In the genomic region with DNA sequence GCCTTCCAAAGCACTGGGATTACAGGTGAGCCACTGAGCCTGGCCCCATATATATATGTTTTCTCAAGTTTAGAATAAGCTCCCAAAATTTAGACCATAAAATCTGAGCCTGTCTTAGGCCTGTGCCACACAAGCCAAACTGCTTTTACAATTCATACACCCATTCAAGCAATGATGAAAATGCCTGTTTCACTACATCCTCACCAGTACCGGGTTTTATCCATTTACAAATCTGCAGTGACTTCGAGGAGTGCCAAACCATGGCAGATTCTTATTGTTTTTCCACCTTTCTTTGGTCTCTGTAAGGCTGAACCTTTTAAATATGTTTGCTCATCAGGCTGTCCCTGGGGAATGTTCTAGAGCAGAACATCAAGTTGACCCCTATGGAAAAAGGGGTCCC, we compare ENCODE assay signal across 17 cellular contexts. TPM values are rescaled to one million over a fixed set of nuclear protein-coding genes. Genes with fewer than 3 reads are reported as not detected.
DNase-seq lines count a peak whose midpoint lies in the region; ATAC-seq, FAIRE-seq and TF ChIP-seq lines count a peak whose summit lies in the region.
"Had no signal": no experiment of that assay in that cellular context is flagged by ENCODE, and none has a peak within 500 bp of the region (broad histone marks: within the 10 kb centered on the region; RNA-seq: fewer than 3 reads in every experiment).

No MANE protein-coding gene starts in this region.

- TF ChIP-seq POLR2A in GM12878 (IDR thresholded peaks at IDR 0.05; ENCODE audit: low read depth, low read length) (no peak), gastrocnemius medialis (IDR thresholded peaks at IDR 0.05) (no peak)

- in situ Hi-C loops in GM12878 (cut with MboI) (loop anchor here (25.0 kb wide), 1 partner anchor 1495 kb away; the partner anchor contains the start of gene KLF16), gastrocnemius medialis (cut with MboI; ENCODE audit: low sequenced_read_pairs in 4 of 4) (no loop called here), GM13977 (cut with MboI; ENCODE audit: low pct_unique_long_range_greater_than_20kb, low sequenced_read_pairs, unreplicated experiment) (no loop called here)

- peak overlapping the region in 6 of 7 donors; percentile 60 to 95 (median 77) for H3K4me3 Mint-ChIP-seq in CD8-positive, alpha-beta memory T cell
- H3K4me3 Mint-ChIP-seq in nephron: peak overlapping the region; percentile 73 to 85 (median 81)

- peak overlapping the region in 7 of 8 donors; percentile 75 to 91 (median 80) for H3K27ac Mint-ChIP-seq in CD8-positive, alpha-beta memory T cell
- H3K27ac Mint-ChIP-seq in nephron: peak overlapping the region; percentile 44 to 79 (median 76)

- no peak for DNase-seq in CD8-positive, alpha-beta memory T cell
- DNase-seq in GM12878 (ENCODE audit: low read depth, low spot score) (no peak), gastrocnemius medialis (no peak), GM13977 (ENCODE audit: low spot score) (no peak)
- DNase-seq in stimulated activated CD4-positive, alpha-beta T cell treated with anti-CD3 and anti-CD28 coated beads, Interleukin-2, amount 100 ng/mL, for 48 hours: no peak
- DNase-seq: amniotic stem cell, Calu3, EL, glutamatergic neuron, NCI-H1092 treated with DMSO at 0.1 percent for 48 hours, NCI-H2081 treated with DMSO at 0.1 percent for 48 hours had no signal

- SMC1A ChIA-PET in GM12878 (lab: Charles Lee; ENCODE audit: uncharacterized antibody, unreplicated experiment): interaction anchor here (0.7 to 1.4 kb wide), 3 partner anchors 10 to 78 kb away, joined by 3 to 4 read pairs (median 3); no protein-coding TSS in a partner anchor

- H3K9me3 ChIP-seq in BLaER1 treated with 17β-estradiol and CSF1 and Interleukin-3, amounts not matched to agents 10 nM and 100 nM (replicated peaks in 1 of 11): peaks cover 0 to 9% (median 5%) of the 10 kb centered on the region in 11 experiments; a peak in 10 of 22 replicates
- H3K9me3 ChIP-seq in CD8-positive, alpha-beta memory T cell (ENCODE audit: low read length): no peaks in the 10 kb centered on the region
- no peaks in the 10 kb centered on the region for H3K9me3 ChIP-seq in GM12878 (replicated peaks; ENCODE audit: control insufficient read depth, insufficient read depth, low read length)
- no peaks in the 10 kb centered on the region for H3K9me3 ChIP-seq in gastrocnemius medialis
- H3K9me3 ChIP-seq: neutrophil, thoracic aorta had no signal

- CTCF ChIA-PET in CD8-positive, alpha-beta memory T cell (lab: Charles Lee): no interaction called here
- CTCF ChIA-PET in GM12878 (lab: Yijun Ruan, JAX): interaction anchor here (1.1 to 2.2 kb wide), 2 partner anchors 52 to 73 kb away, joined by 3 to 12 read pairs; no protein-coding TSS in a partner anchor

- no peak overlapping the region for H3K27ac ChIP-seq in BLaER1 treated with 17β-estradiol and CSF1 and Interleukin-3, amounts not matched to agents 10 nM and 100 nM
- no peak overlapping the region for H3K27ac ChIP-seq in CD8-positive, alpha-beta memory T cell (ENCODE audit: low read depth, low read length)
- H3K27ac ChIP-seq in GM12878 (ENCODE audit: control insufficient read depth, insufficient read depth) (no peak overlapping the region), gastrocnemius medialis (peak overlapping the region in 2 of 4 donors; percentile 75 to 79)
- H3K27ac ChIP-seq: KMS-11, neutrophil had no signal

- BruUV-seq in GM12878 (replicated peaks; lab: Mats Ljungman, UMichigan): no TSS peak

- intact Hi-C loops in GM12878 (cut with micrococcal nuclease; ENCODE audit: unreplicated experiment) (no loop called here), gastrocnemius medialis (cut with DNase I; ENCODE audit: low total_unique reads) (no loop called here)

- peaks cover 0 to 8% (median 0%) of the 10 kb centered on the region in 3 donors for H3K36me3 Mint-ChIP-seq in CD8-positive, alpha-beta memory T cell
- H3K36me3 Mint-ChIP-seq in nephron (ENCODE audit: low read depth): no peaks in the 10 kb centered on the region

- peaks cover 17 to 35% (median 20%) of the 10 kb centered on the region in 3 donors for H3K4me1 Mint-ChIP-seq in CD8-positive, alpha-beta memory T cell
- peaks cover 4% of the 10 kb centered on the region for H3K4me1 Mint-ChIP-seq in nephron

- WGBS in GM12878 (ENCODE audit: insufficient coverage, insufficient replicate concordance, low lambda C conversion rate, missing lambda C conversion rate): 35% methylated on average over 2 of the region's 2 CpGs

- H3K27me3 ChIP-seq in BLaER1 treated with 17β-estradiol and CSF1 and Interleukin-3, amounts not matched to agents 10 nM and 100 nM: peaks cover 0 to 15% (median 5%) of the 10 kb centered on the region in 11 experiments; a peak in 9 of 22 replicates
- H3K27me3 ChIP-seq in CD8-positive, alpha-beta memory T cell (ENCODE audit: insufficient read depth, low read length, poor library complexity, severe bottlenecking): no peaks in the 10 kb centered on the region
- H3K27me3 ChIP-seq in GM12878 (replicated peaks in 1 of 2; ENCODE audit: control insufficient read depth in 2 of 2, insufficient read depth in 2 of 2, low read length in 1 of 2) (no peaks in the 10 kb centered on the region), gastrocnemius medialis (no peaks in the 10 kb centered on the region)

- no peak overlapping the region for H3K9ac ChIP-seq in BLaER1 treated with 17β-estradiol and CSF1 and Interleukin-3, amounts not matched to agents 10 nM and 100 nM
- no peak overlapping the region for H3K9ac ChIP-seq in GM12878 (ENCODE audit: control insufficient read depth, insufficient read depth, low read length)
- H3K9ac ChIP-seq: KMS-11 had no signal

- RAD21 ChIA-PET in GM12878 (lab: Charles Lee; ENCODE audit: unreplicated experiment): interaction anchor here (1.0 kb wide), 1 partner anchor 72 kb away, joined by 3 read pairs; no protein-coding TSS in a partner anchor

- peaks cover 0 to 5% (median 4%) of the 10 kb centered on the region in 11 experiments; a peak in 14 of 22 replicates for H4K20me1 ChIP-seq in BLaER1 treated with 17β-estradiol and CSF1 and Interleukin-3, amounts not matched to agents 10 nM and 100 nM
- H4K20me1 ChIP-seq in GM12878 (ENCODE audit: control insufficient read depth, insufficient read depth): no peaks in the 10 kb centered on the region

- peak; percentile 52 for FAIRE-seq in GM12878 (lab: Jason Lieb, UNC)

- no peak for TF ChIP-seq RAD21 in GM12878 (IDR thresholded peaks at IDR 0.05; ENCODE audit: insufficient read depth, low read depth, low read length)

- POLR2A ChIA-PET in CD8-positive, alpha-beta memory T cell (lab: Charles Lee): no interaction called here
- POLR2A ChIA-PET in GM12878 (lab: Charles Lee): no interaction called here

- peak overlapping the region in 6 of 11 experiments; percentile 3 to 100 (median 64); a peak in 8 of 22 replicates for H3K4me2 ChIP-seq in BLaER1 treated with 17β-estradiol and CSF1 and Interleukin-3, amounts not matched to agents 10 nM and 100 nM
- H3K4me2 ChIP-seq in GM12878 (ENCODE audit: control insufficient read depth, insufficient read depth): no peak overlapping the region
- H3K4me2 ChIP-seq: KMS-11 had no signal

- ATAC-seq in GM12878: no peak
- no peak for ATAC-seq in gastrocnemius medialis

- H3K36me3 ChIP-seq in BLaER1 treated with 17β-estradiol and CSF1 and Interleukin-3, amounts not matched to agents 10 nM and 100 nM: no peaks in the 10 kb centered on the region
- H3K36me3 ChIP-seq in CD8-positive, alpha-beta memory T cell (ENCODE audit: insufficient read depth, low read length): no peaks in the 10 kb centered on the region
- H3K36me3 ChIP-seq in GM12878 (ENCODE audit: control insufficient read depth in 2 of 2, insufficient read depth in 2 of 2, low read length in 1 of 2): no peaks in the 10 kb centered on the region
- no peaks in the 10 kb centered on the region for H3K36me3 ChIP-seq in gastrocnemius medialis
- H3K36me3 ChIP-seq: neutrophil, thoracic aorta had no signal

- H3K4me1 ChIP-seq in BLaER1 treated with 17β-estradiol and CSF1 and Interleukin-3, amounts not matched to agents 10 nM and 100 nM: peaks cover 22 to 33% (median 24%) of the 10 kb centered on the region in 10 experiments
- H3K4me1 ChIP-seq in CD8-positive, alpha-beta memory T cell (ENCODE audit: insufficient read depth, low read length): peaks cover 18% of the 10 kb centered on the region
- H3K4me1 ChIP-seq in GM12878 (ENCODE audit: control insufficient read depth, insufficient read depth, low read length) (peaks cover 15% of the 10 kb centered on the region), gastrocnemius medialis (peaks cover 6 to 7% of the 10 kb centered on the region in 2 donors)

- no peak overlapping the region for H3K4me3 ChIP-seq in BLaER1 treated with 17β-estradiol and CSF1 and Interleukin-3, amounts not matched to agents 10 nM and 100 nM
- no peak overlapping the region for H3K4me3 ChIP-seq in CD8-positive, alpha-beta memory T cell (ENCODE audit: low read length)
- no peak overlapping the region for H3K4me3 ChIP-seq in GM12878
- no peak overlapping the region for H3K4me3 ChIP-seq in gastrocnemius medialis
- H3K4me3 ChIP-seq: thoracic aorta had no signal

- H3K9me3 Mint-ChIP-seq in CD8-positive, alpha-beta memory T cell: no peaks in the 10 kb centered on the region
- H3K9me3 Mint-ChIP-seq in nephron: peaks cover 10% of the 10 kb centered on the region
- H3K9me3 Mint-ChIP-seq: activated CD8-positive, alpha-beta T cell treated with anti-CD3 and anti-CD28 coated beads for 36 hours had no signal

- peaks cover 18% of the 10 kb centered on the region for H3K79me2 ChIP-seq in GM12878 (ENCODE audit: control insufficient read depth, insufficient read depth, low read length)

- TF ChIP-seq CTCF in GM12878 (IDR thresholded peaks at IDR 0.05 in 2 of 3, conservative IDR thresholded peaks at IDR 0.05 in 1 of 3; ENCODE audit: control insufficient read depth in 2 of 3, extremely low read depth in 1 of 3, insufficient read depth in 1 of 3, low read depth in 3 of 3, low read length in 3 of 3) (no peak), nephron (IDR thresholded peaks at IDR 0.05; ENCODE audit: unreplicated experiment in 3 of 3) (no peak), gastrocnemius medialis (IDR thresholded peaks at IDR 0.05 in 4 of 5, conservative IDR thresholded peaks at IDR 0.05 in 1 of 5) (no peak), GM13977 (IDR thresholded peaks at IDR 0.05; ENCODE audit: extremely low read depth, insufficient read depth, missing control alignments) (no peak)

- no peaks in the 10 kb centered on the region for H3K27me3 Mint-ChIP-seq in CD8-positive, alpha-beta memory T cell
- peaks cover 35% of the 10 kb centered on the region for H3K27me3 Mint-ChIP-seq in nephron (ENCODE audit: low read depth)

- no peak overlapping the region for H2AFZ ChIP-seq in GM12878 (ENCODE audit: control insufficient read depth, low read depth, low read length)

- TF ChIP-seq EP300 in GM12878 (IDR thresholded peaks at IDR 0.05; ENCODE audit: borderline replicate concordance in 1 of 2, control insufficient read depth in 1 of 2, low read depth in 2 of 2, low read length in 2 of 2): no peak

RNA-seq across cellular contexts. Expression of gene NFIC, which starts 9.6 kb away (rescaled TPM):
- total RNA-seq in CD8-positive, alpha-beta memory T cell: 10 to 100 TPM; 16.1 to 19.4 TPM
- polyA plus RNA-seq in CD8-positive, alpha-beta memory T cell: 17.8 TPM
- 77.1 and 95.5 TPM in 2 replicates for total RNA-seq in GM12878 (2013; cell fraction: nucleolus; rRNA removed)
- total RNA-seq in GM12878 (2014; rRNA removed) (8.8 and 9.2 TPM in 2 replicates), GM12878 (2014; rRNA removed; fragmentation: Illumina TruSeq; extraction: Trizol) (2.8 and 5.3 TPM in 2 replicates), GM12878 (2021) (50.5 and 53.5 TPM in 2 replicates), gastrocnemius medialis (100 to 1,000 TPM in 3 of 4 donors, 10 to 100 TPM in 1; 90.2 to 403 (median 348) TPM)
- 3.6 TPM for polyA plus RNA-seq in GM12878 (2011; ENCODE audit: low read depth)
- polyA plus RNA-seq in GM12878 (2011; rRNA removed) (0.86 and 1.6 TPM in 2 replicates), GM12878 (2014; fragmentation: Illumina TruSeq; extraction: Trizol) (4.6 and 11.1 TPM in 2 replicates), GM12878 (2014; fragmentation: Nextera tagmentation; extraction: Ambion mirVana) (1 to 10 TPM in 1 of 2 experiments, under 1 TPM in 1; 0.71 to 1.1 TPM), GM12878 (2014; rRNA removed) (13.8 and 16.8 TPM in 2 replicates), GM12878 (2016; fragmentation: Nextera tagmentation; extraction: Ambion mirVana) (10 to 100 TPM; 18.5 to 22.2 TPM)
- polyA plus RNA-seq in GM12878 (2011; cell fraction: cytosol; rRNA removed): 2.1 and 2.2 TPM in 2 replicates
- 11.0 and 19.5 TPM in 2 replicates for polyA plus RNA-seq in GM12878 (2011; cell fraction: nucleus; rRNA removed)
- 12.5 and 13.5 TPM in 2 replicates for polyA plus RNA-seq in GM12878 (2012)
- 3.4 and 7.2 TPM in 2 replicates for polyA minus RNA-seq in GM12878 (2011; rRNA and poly(A)+ RNA removed)
- polyA minus RNA-seq in GM12878 (2011; cell fraction: cytosol; rRNA and poly(A)+ RNA removed): 8.4 and 9.6 TPM in 2 replicates
- 8.9 and 14.9 TPM in 2 replicates for polyA minus RNA-seq in GM12878 (2011; cell fraction: nucleus; rRNA and poly(A)+ RNA removed)
